ENCODE assay signal across 28 cellular contexts in the genomic region with DNA sequence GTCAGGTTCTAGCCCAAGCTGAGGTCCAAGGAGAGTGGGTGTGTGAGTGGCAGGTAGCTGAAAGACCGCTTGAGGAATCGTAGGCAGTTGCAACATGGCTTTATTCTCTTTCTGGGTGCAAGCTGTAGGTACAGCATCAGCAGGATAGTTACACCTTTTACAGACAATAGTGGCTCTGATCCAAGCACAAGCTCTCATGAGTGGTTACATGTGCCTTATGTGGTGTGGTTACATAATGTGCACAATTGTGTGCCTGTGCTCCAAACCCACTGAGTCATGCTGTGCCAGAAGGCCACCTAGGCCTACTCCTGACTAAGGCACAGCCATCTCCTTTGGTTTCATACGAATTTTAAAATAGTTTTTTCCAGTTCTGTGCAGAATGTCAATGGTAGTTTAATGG.
DNase-seq lines count a peak whose midpoint lies in the region; ATAC-seq and TF ChIP-seq lines count a peak whose summit lies in the region.
"Had no signal": no experiment of that assay in that cellular context is flagged by ENCODE, and none has a peak within 500 bp of the region (broad histone marks: within the 10 kb centered on the region; RNA-seq: fewer than 3 reads in every experiment).

No MANE protein-coding gene starts in this region.

- H3F3A ChIP-seq in PC-3 (ENCODE audit: low read length, unreplicated experiment), result no peaks in the 10 kb centered on the region

- TF ChIP-seq POLR2A in IMR-90 (IDR thresholded peaks at IDR 0.05; ENCODE audit: low read depth, low read length) (no peak), erythroblast (IDR thresholded peaks at IDR 0.05; ENCODE audit: low read length) (no peak)

- H2AK5ac ChIP-seq in IMR-90 (ENCODE audit: low read depth, low read length), result peak overlapping the region; percentile 84; the same call in 1 of the 2 replicates

- peaks cover 2% of the 10 kb centered on the region for H3K4me1 Mint-ChIP-seq in endodermal cell
- H3K4me1 Mint-ChIP-seq: activated naive CD8-positive, alpha-beta T cell treated with anti-CD3 and anti-CD28 coated beads, Interleukin-2, amount 10 ng/mL, durations not matched to agents 7 days and 5 days; central memory CD8-positive, alpha-beta T cell; nephron; stimulated activated naive B cell treated with anti-CD40 and anti-IgM and Interleukin-4, amounts not matched to agents 10 μg/mL and 1 μg/mL and 100 μg/mL, for 72 hours had no signal

- peak overlapping the region; percentile 65; the same call in 1 of the 2 replicates for H2BK120ac ChIP-seq in IMR-90 (ENCODE audit: low read depth, low read length)

- no peaks in the 10 kb centered on the region for H4K20me1 ChIP-seq in IMR-90 (ENCODE audit: insufficient read depth, low read length)
- no peaks in the 10 kb centered on the region for H4K20me1 ChIP-seq in PC-3 (ENCODE audit: low read length)
- H4K20me1 ChIP-seq: BLaER1 had no signal

- no peak for TF ChIP-seq RAD21 in IMR-90 (IDR thresholded peaks at IDR 0.05; ENCODE audit: low read length)

- no peak overlapping the region for H2AK9ac ChIP-seq in IMR-90 (replicated peaks; ENCODE audit: low read depth, low read length, poor library complexity)

- H3K9me2 ChIP-seq in PC-3 (replicated peaks; ENCODE audit: low read length), result no peaks in the 10 kb centered on the region

- peak overlapping the region in 1 of 2 experiments; percentile 23; a peak in 1 of 4 replicates for H4K8ac ChIP-seq in IMR-90 (ENCODE audit: low read depth in 2 of 2, low read length in 2 of 2)

- peak overlapping the region; percentile 76; the same call in 1 of the 2 replicates for H3K4ac ChIP-seq in IMR-90 (ENCODE audit: low read depth, low read length)

- WGBS in IMR-90 (ENCODE audit: extremely low coverage in 2 of 2, insufficient read length in 1 of 2), 2 experiments, result no CpG with 5 or more reads among the region's 3 CpGs
- 93 to 100% methylated on average over 3 of the region's 3 CpGs for WGBS in endodermal cell (ENCODE audit: insufficient coverage in 1 of 2, insufficient read length in 1 of 2), 2 experiments

- peak overlapping the region; percentile 29; the same call in 1 of the 2 replicates for H3K18ac ChIP-seq in IMR-90 (ENCODE audit: low read depth, low read length)

- H3K9me3 ChIP-seq in IMR-90 (ENCODE audit: control insufficient read depth, insufficient read depth, low read length) (no peaks in the 10 kb centered on the region), PC-3 (ENCODE audit: low read length) (no peaks in the 10 kb centered on the region), lower lobe of right lung (no peaks in the 10 kb centered on the region), endodermal cell (ENCODE audit: control insufficient read depth, low read length) (peaks cover 18% of the 10 kb centered on the region)
- H3K9me3 ChIP-seq: Caco-2, suprapubic skin had no signal

- no peaks in the 10 kb centered on the region for H3K27me3 ChIP-seq in IMR-90 (ENCODE audit: control insufficient read depth, insufficient read depth, low read length)
- no peaks in the 10 kb centered on the region for H3K27me3 ChIP-seq in PC-3 (ENCODE audit: low read length)
- no peaks in the 10 kb centered on the region for H3K27me3 ChIP-seq in lower lobe of right lung (ENCODE audit: low read depth)
- H3K27me3 ChIP-seq in endodermal cell (ENCODE audit: control insufficient read depth, insufficient read depth, low read length, poor library complexity, severe bottlenecking), result no peaks in the 10 kb centered on the region
- H3K27me3 ChIP-seq: BLaER1, suprapubic skin had no signal

- H2BK20ac ChIP-seq in IMR-90 (ENCODE audit: low read depth, low read length), result 0 out of 2 replicates have a peak overlapping the region, but pooled peaks have one; percentile 55

- H3K4me1 ChIP-seq in IMR-90 (ENCODE audit: control insufficient read depth, insufficient read depth, low read length) (no peaks in the 10 kb centered on the region; the same call in 1 of the 2 replicates), PC-3 (ENCODE audit: insufficient read depth, low read length) (peaks cover 17% of the 10 kb centered on the region), lower lobe of right lung (no peaks in the 10 kb centered on the region), endodermal cell (ENCODE audit: control insufficient read depth, insufficient read depth, low read length) (no peaks in the 10 kb centered on the region)
- H3K4me1 ChIP-seq: BLaER1, Caco-2, suprapubic skin had no signal

- POLR2A ChIA-PET in IMR-90 (lab: Charles Lee; ENCODE audit: unreplicated experiment), result no interaction called here
- POLR2A ChIA-PET in PC-3 (lab: Charles Lee; ENCODE audit: unreplicated experiment), result no interaction called here

- H3K4me3 ChIP-seq in AG10803 (ENCODE audit: low read length), result no peak overlapping the region
- H3K4me3 ChIP-seq in IMR-90 (ENCODE audit: insufficient read depth, low read depth, low read length), result no peak overlapping the region
- no peak overlapping the region for H3K4me3 ChIP-seq in PC-3 (ENCODE audit: low read length)
- no peak overlapping the region for H3K4me3 ChIP-seq in epithelial cell of esophagus (ENCODE audit: low read length)
- no peak overlapping the region for H3K4me3 ChIP-seq in lower lobe of right lung
- H3K4me3 ChIP-seq in endodermal cell (ENCODE audit: low read length), result no peak overlapping the region
- H3K4me3 ChIP-seq: BLaER1, suprapubic skin had no signal

- peak overlapping the region; percentile 48; the same call in 1 of the 2 replicates for H4K5ac ChIP-seq in IMR-90 (ENCODE audit: low read depth, low read length)

- H3K79me1 ChIP-seq in IMR-90 (ENCODE audit: low read depth in 1 of 2, low read length in 2 of 2), result no peaks in the 10 kb centered on the region

- H3K79me2 ChIP-seq in PC-3 (ENCODE audit: low read length), result no peaks in the 10 kb centered on the region

- DNase-seq in AG10803 (ENCODE audit: low read depth) (peak; percentile 5), IMR-90 (peak; percentile 7), PC-3 (peak; percentile 48), epithelial cell of esophagus (ENCODE audit: low read depth) (peak; percentile 2), SKM-1 (lab: John Stamatoyannopoulos, UW; ENCODE audit: unreplicated experiment) (no peak), erythroblast (lab: John Stamatoyannopoulos, UW) (no peak), lower lobe of right lung (no peak), endodermal cell (no peak)
- DNase-seq: activated CD4-positive, alpha-beta memory T cell treated with anti-CD3 and anti-CD28 coated beads for 36 hours; activated CD4-positive, CD25-positive, alpha-beta regulatory T cell; activated effector memory CD4-positive, alpha-beta T cell treated with anti-CD3 and anti-CD28 coated beads, Interleukin-2, amount 50 U/mL, for 16 hours; activated naive CD8-positive, alpha-beta T cell treated with anti-CD3 and anti-CD28 coated beads, Interleukin-2, amount 10 ng/mL, durations not matched to agents 7 days and 5 days; Caco-2; dermis blood vessel endothelial cell; DND-41; HCEC 1CT; NCI-H187; NCI-H226; NCI-H774; right cardiac atrium; stimulated activated CD4-positive, alpha-beta T cell treated with anti-CD3 and anti-CD28 coated beads, Interleukin-12 subunit alpha, Interleukin-12 subunit beta, amount 100 ng/mL, for 4 hours; stimulated activated CD4-positive, alpha-beta T cell treated with anti-CD3 and anti-CD28 coated beads, Interleukin-4, amount 100 ng/mL, for 24 hours; stimulated activated naive B cell treated with anti-CD40 and anti-IgM and Interleukin-4, amounts not matched to agents 10 μg/mL and 1 μg/mL and 100 μg/mL, for 72 hours; T-helper 9 cell had no signal

- no peak overlapping the region for H2BK5ac ChIP-seq in IMR-90 (ENCODE audit: low read depth, low read length, poor library complexity, severe bottlenecking)

- no peak for ATAC-seq in IMR-90 (ENCODE audit: low read depth)
- ATAC-seq in PC-3, result no peak
- no peak for ATAC-seq in lower lobe of right lung
- ATAC-seq: right cardiac atrium; stimulated activated naive B cell treated with anti-CD40 and anti-IgM and Interleukin-4, amounts not matched to agents 10 μg/mL and 1 μg/mL and 100 μg/mL, for 72 hours had no signal

- no peak for TF ChIP-seq CTCF in AG10803 (conservative IDR thresholded peaks at IDR 0.05; ENCODE audit: low read length)
- no peak for TF ChIP-seq CTCF in IMR-90 (conservative IDR thresholded peaks at IDR 0.05; ENCODE audit: low read depth, low read length)
- no peak for TF ChIP-seq CTCF in PC-3 (conservative IDR thresholded peaks at IDR 0.05; ENCODE audit: low read depth, low read length)
- TF ChIP-seq CTCF in epithelial cell of esophagus (IDR thresholded peaks at IDR 0.05; ENCODE audit: insufficient read depth, low read depth, low read length, missing control alignments), result no peak
- no peak for TF ChIP-seq CTCF in lower lobe of right lung (IDR thresholded peaks at IDR 0.05)
- no peak for TF ChIP-seq CTCF in endodermal cell (conservative IDR thresholded peaks at IDR 0.05)

- H3K27ac ChIP-seq in IMR-90 (ENCODE audit: insufficient read depth, low read length), result no peak overlapping the region
- peak overlapping the region; percentile 61 for H3K27ac ChIP-seq in PC-3 (ENCODE audit: low read length)
- H3K27ac ChIP-seq in lower lobe of right lung, result no peak overlapping the region
- H3K27ac ChIP-seq in endodermal cell (ENCODE audit: low read depth, low read length), result no peak overlapping the region
- H3K27ac ChIP-seq: BLaER1, suprapubic skin had no signal

- in situ Hi-C loops in IMR-90 (cut with MboI; ENCODE audit: low sequenced_read_pairs), result no loop called here

- intact Hi-C loops in IMR-90 (cut with micrococcal nuclease) (no loop called here), PC-3 (cut with micrococcal nuclease) (no loop called here), lower lobe of right lung (cut with DNase I) (no loop called here)

- H2BK15ac ChIP-seq in IMR-90 (ENCODE audit: low read depth, low read length), result no peak overlapping the region

- H4K91ac ChIP-seq in IMR-90 (ENCODE audit: insufficient read depth, low read depth, low read length), result peak overlapping the region; percentile 15

- no peaks in the 10 kb centered on the region for H3K27me3 Mint-ChIP-seq in endodermal cell (ENCODE audit: insufficient read depth)
- H3K27me3 Mint-ChIP-seq: activated CD4-positive, alpha-beta memory T cell treated with anti-CD3 and anti-CD28 coated beads for 36 hours; activated naive CD8-positive, alpha-beta T cell treated with anti-CD3 and anti-CD28 coated beads, Interleukin-2, amount 10 ng/mL, durations not matched to agents 7 days and 5 days; central memory CD8-positive, alpha-beta T cell; stimulated activated naive B cell treated with anti-CD40 and anti-IgM and Interleukin-4, amounts not matched to agents 10 μg/mL and 1 μg/mL and 100 μg/mL, for 72 hours had no signal

- peak overlapping the region; percentile 70; the same call in 1 of the 2 replicates for H3K14ac ChIP-seq in IMR-90 (replicated peaks; ENCODE audit: low read depth, low read length)

- H3K36me3 Mint-ChIP-seq in endodermal cell (ENCODE audit: low read depth), result peaks cover 1% of the 10 kb centered on the region
- H3K36me3 Mint-ChIP-seq: activated CD4-positive, alpha-beta memory T cell treated with anti-CD3 and anti-CD28 coated beads for 36 hours; activated naive CD8-positive, alpha-beta T cell treated with anti-CD3 and anti-CD28 coated beads, Interleukin-2, amount 10 ng/mL, durations not matched to agents 7 days and 5 days; stimulated activated naive B cell treated with anti-CD40 and anti-IgM and Interleukin-4, amounts not matched to agents 10 μg/mL and 1 μg/mL and 100 μg/mL, for 72 hours had no signal

- no peak overlapping the region for H3K4me3 Mint-ChIP-seq in endodermal cell
- H3K4me3 Mint-ChIP-seq: activated CD4-positive, alpha-beta memory T cell treated with anti-CD3 and anti-CD28 coated beads for 36 hours; activated naive CD8-positive, alpha-beta T cell treated with anti-CD3 and anti-CD28 coated beads, Interleukin-2, amount 10 ng/mL, durations not matched to agents 7 days and 5 days; central memory CD8-positive, alpha-beta T cell; nephron; stimulated activated naive B cell treated with anti-CD40 and anti-IgM and Interleukin-4, amounts not matched to agents 10 μg/mL and 1 μg/mL and 100 μg/mL, for 72 hours had no signal

- BruUV-seq in IMR-90 (replicated peaks; lab: Mats Ljungman, UMichigan) (no TSS peak), PC-3 (replicated peaks; lab: Mats Ljungman, UMichigan) (no TSS peak)

- peak overlapping the region; percentile 61 for H2AFZ ChIP-seq in IMR-90 (replicated peaks; ENCODE audit: low read length, poor library complexity)
- H2AFZ ChIP-seq in PC-3 (ENCODE audit: low read length), result no peak overlapping the region

- no peak overlapping the region for H3K9ac ChIP-seq in IMR-90 (ENCODE audit: low read depth, low read length)
- peak overlapping the region; percentile 4; the same call in 1 of the 2 replicates for H3K9ac ChIP-seq in PC-3 (ENCODE audit: low read length)
- no peak overlapping the region for H3K9ac ChIP-seq in endodermal cell (ENCODE audit: extremely low read depth, low read length, poor library complexity, severe bottlenecking)
- H3K9ac ChIP-seq: BLaER1 had no signal

- H3K9me1 ChIP-seq in IMR-90 (ENCODE audit: insufficient read depth, low read length), result no peaks in the 10 kb centered on the region; the same call in 1 of the 2 replicates

- no peak overlapping the region for H3K23ac ChIP-seq in IMR-90 (ENCODE audit: low read depth, low read length)

- H3K27ac Mint-ChIP-seq in endodermal cell, result no peak overlapping the region
- H3K27ac Mint-ChIP-seq: activated CD4-positive, alpha-beta memory T cell treated with anti-CD3 and anti-CD28 coated beads for 36 hours; activated naive CD8-positive, alpha-beta T cell treated with anti-CD3 and anti-CD28 coated beads, Interleukin-2, amount 10 ng/mL, durations not matched to agents 7 days and 5 days; nephron; stimulated activated naive B cell treated with anti-CD40 and anti-IgM and Interleukin-4, amounts not matched to agents 10 μg/mL and 1 μg/mL and 100 μg/mL, for 72 hours had no signal

- dilution Hi-C loops in IMR-90 (cut with HindIII; ENCODE audit: low sequenced_read_pairs, unreplicated experiment), result no loop called here

- peaks cover 16% of the 10 kb centered on the region for H3K9me3 Mint-ChIP-seq in endodermal cell
- H3K9me3 Mint-ChIP-seq: activated CD4-positive, alpha-beta memory T cell treated with anti-CD3 and anti-CD28 coated beads for 36 hours; central memory CD8-positive, alpha-beta T cell had no signal

- no peaks in the 10 kb centered on the region for H3K36me3 ChIP-seq in IMR-90 (ENCODE audit: control insufficient read depth, insufficient read depth, low read length)
- no peaks in the 10 kb centered on the region for H3K36me3 ChIP-seq in PC-3 (ENCODE audit: low read depth, low read length)
- no peaks in the 10 kb centered on the region for H3K36me3 ChIP-seq in lower lobe of right lung
- H3K36me3 ChIP-seq in endodermal cell (ENCODE audit: control insufficient read depth, insufficient read depth, low read length), result no peaks in the 10 kb centered on the region
- H3K36me3 ChIP-seq: BLaER1, suprapubic skin had no signal

- CTCF ChIA-PET in IMR-90 (lab: Yijun Ruan, JAX), result no interaction called here
- CTCF ChIA-PET in PC-3 (lab: Charles Lee), result no interaction called here

- H3K56ac ChIP-seq in IMR-90 (ENCODE audit: extremely low read depth, insufficient read depth, low read length), result no peak overlapping the region

- H3K4me2 ChIP-seq in IMR-90 (ENCODE audit: low read depth, low read length) (no peak overlapping the region), PC-3 (ENCODE audit: low read length) (no peak overlapping the region)
- H3K4me2 ChIP-seq: BLaER1 had no signal

Comparison
In these comparisons a context has a peak if more than half of its experiments do, and no peak if none do; other contexts are left out.
1. DNase-seq: peak in AG10803 (single experiment), IMR-90 (single experiment), PC-3 (single experiment) and epithelial cell of esophagus (single experiment); none in SKM-1 (single experiment), erythroblast (0 of 2), lower lobe of right lung (single experiment) and endodermal cell (single experiment).